ENCODE assay signal across 8 cellular contexts in genomic region chr3:4986611-4987373, GRCh38. TPM values are rescaled to one million over a fixed set of nuclear protein-coding genes. Genes with fewer than 3 reads are reported as not detected.
DNase-seq lines count a peak whose midpoint lies in the region; ATAC-seq and TF ChIP-seq lines count a peak whose summit lies in the region.

No MANE protein-coding gene starts in this region.

- peak; percentile 52 for ATAC-seq in GM21737 (IDR thresholded peaks at IDR 0.05; ENCODE audit: unreplicated experiment)
- ATAC-seq in thoracic aorta (ENCODE audit: insufficient number of reproducible peaks, low FRiP score, low read depth), result peak; percentile 78

- H3K4me1 ChIP-seq in thoracic aorta (ENCODE audit: control insufficient read depth in 1 of 2, low read depth in 2 of 2), result peaks cover 39 to 66% of the 10 kb centered on the region in 2 donors

- DNase-seq in ELF-1 (ENCODE audit: low read depth, low spot score) (peak; percentile 99), KG1 (lab: John Stamatoyannopoulos, UW) (peak; percentile 71), SHP77 (lab: John Stamatoyannopoulos, UW) (peak; percentile 95 to 98), germinal center (ENCODE audit: low spot score) (peak; percentile 30), nucleus accumbens (lab: John Stamatoyannopoulos, UW) (peak in 54 of 56 donors; percentile 21 to 89 (median 60)), thoracic aorta (ENCODE audit: low spot score) (peak; percentile 89)
- DNase-seq in activated naive CD4-positive, alpha-beta T cell treated with anti-CD3 and anti-CD28 coated beads, Interleukin-2, amount 50 U/mL, for 16 hours, result peak; percentile 40

- TF ChIP-seq CTCF in thoracic aorta (IDR thresholded peaks at IDR 0.05), result no peak

- H3K36me3 ChIP-seq in thoracic aorta, result peaks cover 9% of the 10 kb centered on the region

- peak overlapping the region; percentile 99 for H3K27ac ChIP-seq in thoracic aorta

- no peaks in the 10 kb centered on the region for H3K27me3 ChIP-seq in thoracic aorta (replicated peaks; ENCODE audit: insufficient read depth)

- peak overlapping the region; percentile 74 for H3K4me3 ChIP-seq in thoracic aorta

- no peaks in the 10 kb centered on the region for H3K9me3 ChIP-seq in thoracic aorta

RNA-seq across cellular contexts. Expression of gene BHLHE40, which starts 7.6 kb away (rescaled TPM):
- total RNA-seq in thoracic aorta, result 100 to 1,000 TPM in 1 of 2 donors, 10 to 100 TPM in 1; 47.2 to 109 TPM

Comparison
In these comparisons a context has a peak if more than half of its experiments do, and no peak if none do; other contexts are left out.
1. Peak in every context shown above with its lines: DNase-seq, ATAC-seq, H3K4me3 ChIP-seq and H3K27ac ChIP-seq.
2. DNase-seq: peak in every context shown above with its lines; median percentile 99 in ELF-1; 96 in SHP77; 89 in thoracic aorta; 71 in KG1; 60 in nucleus accumbens; 40 in activated naive CD4-positive, alpha-beta T cell treated with anti-CD3 and anti-CD28 coated beads, Interleukin-2, amount 50 U/mL, for 16 hours; 30 in germinal center.